18 cellular contexts compared by ENCODE assay signal in the genomic region with DNA sequence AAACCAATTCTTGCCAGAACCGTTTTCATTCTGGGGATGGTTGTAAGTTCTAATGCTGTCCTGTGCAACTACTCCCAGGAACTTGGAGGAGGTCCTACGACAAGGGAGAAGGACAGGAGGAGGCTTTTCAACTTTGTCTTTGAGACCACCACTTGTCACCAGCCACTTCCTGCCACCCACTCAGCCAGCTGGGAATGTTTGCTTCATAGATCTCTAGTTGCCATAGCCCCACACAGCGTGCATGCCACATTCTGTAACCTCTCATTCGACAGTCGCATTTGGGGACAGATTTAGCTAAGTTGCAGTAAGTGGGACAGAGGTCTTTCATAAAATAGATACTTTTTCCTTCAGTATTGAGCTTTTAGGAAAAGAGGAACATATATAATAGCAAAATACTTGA.
DNase-seq lines count a peak whose midpoint lies in the region; ATAC-seq, FAIRE-seq and TF ChIP-seq lines count a peak whose summit lies in the region.
"Had no signal": no experiment of that assay in that cellular context is flagged by ENCODE, and none has a peak within 500 bp of the region (broad histone marks: within the 10 kb centered on the region; RNA-seq: fewer than 3 reads in every experiment).

No MANE protein-coding gene starts in this region.

- H3K36me3 Mint-ChIP-seq in activated naive CD8-positive, alpha-beta T cell treated with anti-CD3 and anti-CD28 coated beads for 36 hours: peaks cover 26% of the 10 kb centered on the region
- peaks cover 43% of the 10 kb centered on the region for H3K36me3 Mint-ChIP-seq in nephron progenitor cell (ENCODE audit: low read depth)
- peaks cover 22% of the 10 kb centered on the region for H3K36me3 Mint-ChIP-seq in activated naive CD4-positive, alpha-beta T cell treated with anti-CD3 and anti-CD28 coated beads for 36 hours (ENCODE audit: low read depth)

- no peak for TF ChIP-seq POLR2A in GM12891 (IDR thresholded peaks at IDR 0.05; ENCODE audit: low read depth, low read length)

- DNase-seq in stimulated activated naive CD8-positive, alpha-beta T cell treated with anti-CD3 and anti-CD28 coated beads, Interleukin-15, Interleukin-2, amounts not matched to agents 100 U/mL and 50 U/mL, for 24 hours: peak; percentile 32
- no peak for DNase-seq in stimulated activated naive CD8-positive, alpha-beta T cell treated with anti-CD3 and anti-CD28 coated beads, Interleukin-15, amount 100 ng/mL, for 72 hours
- DNase-seq in activated naive CD8-positive, alpha-beta T cell treated with anti-CD3 and anti-CD28 coated beads for 36 hours: peak; percentile 21
- DNase-seq in nephron progenitor cell (no peak), GM12891 (ENCODE audit: insufficient read length, low spot score) (no peak)
- DNase-seq in activated naive CD4-positive, alpha-beta T cell treated with anti-CD3 and anti-CD28 coated beads for 36 hours: no peak
- DNase-seq in activated effector memory CD4-positive, alpha-beta T cell treated with anti-CD3 and anti-CD28 coated beads, Interleukin-2, amount 50 U/mL, for 16 hours: no peak
- DNase-seq: AML-193; CD4-positive, alpha-beta memory T cell; DMS153; DMS79; GF-D8; H9; IMR-90 had no signal

- no peak for FAIRE-seq in GM12891 (lab: Jason Lieb, UNC)
- FAIRE-seq: A204.1, H1, HTR-8/SVneo had no signal

- no peaks in the 10 kb centered on the region for H3K27me3 Mint-ChIP-seq in stimulated activated naive CD8-positive, alpha-beta T cell treated with anti-CD3 and anti-CD28 coated beads, Interleukin-15, amount 100 ng/mL, for 72 hours
- no peaks in the 10 kb centered on the region for H3K27me3 Mint-ChIP-seq in activated naive CD8-positive, alpha-beta T cell treated with anti-CD3 and anti-CD28 coated beads for 36 hours
- no peaks in the 10 kb centered on the region for H3K27me3 Mint-ChIP-seq in nephron progenitor cell (ENCODE audit: low read depth, poor library complexity)
- no peaks in the 10 kb centered on the region for H3K27me3 Mint-ChIP-seq in activated naive CD4-positive, alpha-beta T cell treated with anti-CD3 and anti-CD28 coated beads for 36 hours (ENCODE audit: low read depth)
- H3K27me3 Mint-ChIP-seq: CD4-positive, alpha-beta memory T cell had no signal

- intact Hi-C loops in activated naive CD4-positive, alpha-beta T cell treated with anti-CD3 and anti-CD28 coated beads for 36 hours (cut with micrococcal nuclease): no loop called here

- H3K9me3 Mint-ChIP-seq in stimulated activated naive CD8-positive, alpha-beta T cell treated with anti-CD3 and anti-CD28 coated beads, Interleukin-15, amount 100 ng/mL, for 72 hours: peaks cover 0 to 4% of the 10 kb centered on the region in 2 donors
- H3K9me3 Mint-ChIP-seq in activated naive CD8-positive, alpha-beta T cell treated with anti-CD3 and anti-CD28 coated beads for 36 hours: no peaks in the 10 kb centered on the region
- no peaks in the 10 kb centered on the region for H3K9me3 Mint-ChIP-seq in nephron progenitor cell
- no peaks in the 10 kb centered on the region for H3K9me3 Mint-ChIP-seq in activated naive CD4-positive, alpha-beta T cell treated with anti-CD3 and anti-CD28 coated beads for 36 hours
- H3K9me3 Mint-ChIP-seq: H9 had no signal

- no peak for TF ChIP-seq CTCF in nephron progenitor cell (IDR thresholded peaks at IDR 0.05)

- no peak overlapping the region for H3K27ac Mint-ChIP-seq in stimulated activated naive CD8-positive, alpha-beta T cell treated with anti-CD3 and anti-CD28 coated beads, Interleukin-15, amount 100 ng/mL, for 72 hours
- H3K27ac Mint-ChIP-seq in activated naive CD8-positive, alpha-beta T cell treated with anti-CD3 and anti-CD28 coated beads for 36 hours: no peak overlapping the region
- H3K27ac Mint-ChIP-seq in nephron progenitor cell: peak overlapping the region; percentile 52
- H3K27ac Mint-ChIP-seq in activated naive CD4-positive, alpha-beta T cell treated with anti-CD3 and anti-CD28 coated beads for 36 hours: no peak overlapping the region
- H3K27ac Mint-ChIP-seq: CD14-positive monocyte had no signal

- ATAC-seq in stimulated activated naive CD8-positive, alpha-beta T cell treated with anti-CD3 and anti-CD28 coated beads, Interleukin-15, Interleukin-2, amounts not matched to agents 100 U/mL and 50 U/mL, for 24 hours: no peak
- ATAC-seq in stimulated activated naive CD8-positive, alpha-beta T cell treated with anti-CD3 and anti-CD28 coated beads, Interleukin-15, amount 100 ng/mL, for 72 hours: no peak

- H3K4me1 Mint-ChIP-seq in stimulated activated naive CD8-positive, alpha-beta T cell treated with anti-CD3 and anti-CD28 coated beads, Interleukin-15, amount 100 ng/mL, for 72 hours: peaks cover 47% of the 10 kb centered on the region
- peaks cover 28% of the 10 kb centered on the region for H3K4me1 Mint-ChIP-seq in activated naive CD8-positive, alpha-beta T cell treated with anti-CD3 and anti-CD28 coated beads for 36 hours
- H3K4me1 Mint-ChIP-seq in nephron progenitor cell: peaks cover 58% of the 10 kb centered on the region
- peaks cover 18% of the 10 kb centered on the region for H3K4me1 Mint-ChIP-seq in activated naive CD4-positive, alpha-beta T cell treated with anti-CD3 and anti-CD28 coated beads for 36 hours (ENCODE audit: low read depth)
- H3K4me1 Mint-ChIP-seq: CD14-positive monocyte had no signal

- CTCF ChIA-PET in activated naive CD4-positive, alpha-beta T cell treated with anti-CD3 and anti-CD28 coated beads for 36 hours (lab: Charles Lee): no interaction called here

- H3K4me3 Mint-ChIP-seq in stimulated activated naive CD8-positive, alpha-beta T cell treated with anti-CD3 and anti-CD28 coated beads, Interleukin-15, amount 100 ng/mL, for 72 hours: no peak overlapping the region
- H3K4me3 Mint-ChIP-seq in activated naive CD8-positive, alpha-beta T cell treated with anti-CD3 and anti-CD28 coated beads for 36 hours: no peak overlapping the region
- H3K4me3 Mint-ChIP-seq in nephron progenitor cell: no peak overlapping the region
- H3K4me3 Mint-ChIP-seq in activated naive CD4-positive, alpha-beta T cell treated with anti-CD3 and anti-CD28 coated beads for 36 hours: no peak overlapping the region
- H3K4me3 Mint-ChIP-seq: CD14-positive monocyte; CD4-positive, alpha-beta memory T cell; H9 had no signal

TF ChIP-seq in GM12891, 5 proteins besides CTCF, POLR2A, EP300 and RAD21:
- TF ChIP-seq PAX5 (IDR thresholded peaks at IDR 0.05; ENCODE audit: insufficient read depth, low read length, severe bottlenecking) (no peak), POLR2AphosphoS5 (IDR thresholded peaks at IDR 0.05; ENCODE audit: low read depth, low read length) (no peak), TAF1 (IDR thresholded peaks at IDR 0.05; ENCODE audit: low read depth, low read length) (no peak), POU2F2 (IDR thresholded peaks at IDR 0.05; ENCODE audit: low read depth, low read length) (no peak), SPI1 (IDR thresholded peaks at IDR 0.05; ENCODE audit: low read depth, low read length) (no peak)

Comparison
In these comparisons a context has a peak if more than half of its experiments do, and no peak if none do; other contexts are left out.
1. DNase-seq: peak in stimulated activated naive CD8-positive, alpha-beta T cell treated with anti-CD3 and anti-CD28 coated beads, Interleukin-15, Interleukin-2, amounts not matched to agents 100 U/mL and 50 U/mL, for 24 hours (single experiment) and activated naive CD8-positive, alpha-beta T cell treated with anti-CD3 and anti-CD28 coated beads for 36 hours (single experiment); none in stimulated activated naive CD8-positive, alpha-beta T cell treated with anti-CD3 and anti-CD28 coated beads, Interleukin-15, amount 100 ng/mL, for 72 hours (0 of 2), nephron progenitor cell (single experiment), activated naive CD4-positive, alpha-beta T cell treated with anti-CD3 and anti-CD28 coated beads for 36 hours (single experiment), GM12891 (single experiment) and activated effector memory CD4-positive, alpha-beta T cell treated with anti-CD3 and anti-CD28 coated beads, Interleukin-2, amount 50 U/mL, for 16 hours (single experiment).